Comparison of ENCODE assay signal across 7 cellular contexts in genomic region chr3:129856796-129857195, GRCh38. TPM values are rescaled to one million over a fixed set of nuclear protein-coding genes. Genes with fewer than 3 reads are reported as not detected.
DNase-seq lines count a peak whose midpoint lies in the region; TF ChIP-seq lines count a peak whose summit lies in the region.
"Not testable (repeated sequence)": the region's sequence is repeated elsewhere in the genome, so short reads cannot be mapped to it uniquely, and the experiment has no call there.

No MANE protein-coding gene starts in this region.

- intact Hi-C loops in left ventricle myocardium inferior (cut with micrococcal nuclease) = not testable (repeated sequence)

- H2AFZ ChIP-seq in H9 (ENCODE audit: low read length); osteoblast (ENCODE audit: low read length): not testable (repeated sequence)

- H3K9me3 Mint-ChIP-seq in H9; chondrocyte (ENCODE audit: low read depth): not testable (repeated sequence)

- peak overlapping the region in 3 of 11 experiments; percentile 53 to 69 (median 67); a peak in 4 of 22 replicates for H3K4me2 ChIP-seq in BLaER1 treated with 17β-estradiol and CSF1 and Interleukin-3, amounts not matched to agents 10 nM and 100 nM
- H3K4me2 ChIP-seq in H9 (ENCODE audit: insufficient read depth, insufficient read length, low read length); osteoblast (ENCODE audit: insufficient read depth, low read length): not testable (repeated sequence)

- no CpG with 5 or more reads among the region's 5 CpGs for WGBS in H9 (ENCODE audit: extremely low coverage, insufficient read length, low lambda C conversion rate)

- H2AK5ac ChIP-seq in H9 (ENCODE audit: insufficient read length, low read length) = not testable (repeated sequence)

- H3K27ac Mint-ChIP-seq in H9 (peak overlapping the region in 2 of 3 experiments; percentile 37 to 87; a peak in 2 of 7 replicates), chondrocyte (ENCODE audit: unreplicated experiment) (peak overlapping the region; percentile 59)

- not testable (repeated sequence) for H3K4me3 Mint-ChIP-seq in H9; chondrocyte (ENCODE audit: unreplicated experiment)

- H3K9ac ChIP-seq in BLaER1 treated with 17β-estradiol and CSF1 and Interleukin-3, amounts not matched to agents 10 nM and 100 nM; H9 (ENCODE audit: extremely low read depth, insufficient read length, low read length); SK-N-MC (ENCODE audit: insufficient read length); subcutaneous abdominal adipose tissue (ENCODE audit: low read length in 5 of 5): not testable (repeated sequence)

- H4K5ac ChIP-seq in H9 (ENCODE audit: insufficient read length, low read depth, low read length) = not testable (repeated sequence)

- not testable (repeated sequence) for H3K23ac ChIP-seq in H9 (ENCODE audit: insufficient read length, low read depth, low read length)

- peaks cover 0 to 51% (median 9%) of the 10 kb centered on the region in 10 experiments; a peak in 14 of 20 replicates for H3K4me1 ChIP-seq in BLaER1 treated with 17β-estradiol and CSF1 and Interleukin-3, amounts not matched to agents 10 nM and 100 nM
- not testable (repeated sequence) for H3K4me1 ChIP-seq in H9 (ENCODE audit: insufficient read depth, low read length)
- peaks cover 22% of the 10 kb centered on the region for H3K4me1 ChIP-seq in left ventricle myocardium inferior
- H3K4me1 ChIP-seq in osteoblast (ENCODE audit: insufficient read depth, low read length) = peaks cover 21% of the 10 kb centered on the region
- peaks cover 0 to 21% (median 17%) of the 10 kb centered on the region in 5 donors for H3K4me1 ChIP-seq in subcutaneous abdominal adipose tissue (ENCODE audit: control insufficient read depth in 5 of 5, insufficient read depth in 5 of 5, low read length in 5 of 5)

- not testable (repeated sequence) for H3K4ac ChIP-seq in H9 (ENCODE audit: low read depth, low read length)

- TF ChIP-seq CTCF in H9 (conservative IDR thresholded peaks at IDR 0.05); chondrocyte (IDR thresholded peaks at IDR 0.05); left ventricle myocardium inferior (IDR thresholded peaks at IDR 0.05; ENCODE audit: borderline replicate concordance); osteoblast (IDR thresholded peaks at IDR 0.05; ENCODE audit: extremely low read depth, low read depth, low read length): not testable (repeated sequence)

- H3K4me3 ChIP-seq in BLaER1 treated with 17β-estradiol and CSF1 and Interleukin-3, amounts not matched to agents 10 nM and 100 nM; SK-N-MC; left ventricle myocardium inferior; osteoblast (ENCODE audit: insufficient read depth, low read length); subcutaneous abdominal adipose tissue (ENCODE audit: low read depth in 1 of 5, low read length in 5 of 5): not testable (repeated sequence)

- H2BK15ac ChIP-seq in H9 (ENCODE audit: low read depth, low read length) = not testable (repeated sequence)

- H3K79me2 ChIP-seq in H9 (ENCODE audit: insufficient read depth, low read length) = not testable (repeated sequence)
- peaks cover 49% of the 10 kb centered on the region for H3K79me2 ChIP-seq in osteoblast (ENCODE audit: insufficient read depth, low read length)

- not testable (repeated sequence) for H4K91ac ChIP-seq in H9 (ENCODE audit: insufficient read length, low read depth, low read length)

- H3K79me1 ChIP-seq in H9 (ENCODE audit: insufficient read depth, low read depth, low read length, poor library complexity, severe bottlenecking) = not testable (repeated sequence)

- H2BK20ac ChIP-seq in H9 (ENCODE audit: low read depth, low read length, poor library complexity, severe bottlenecking) = not testable (repeated sequence)

- H3K18ac ChIP-seq in H9 (ENCODE audit: insufficient read length, low read depth, low read length) = not testable (repeated sequence)

- H4K20me1 ChIP-seq in BLaER1 treated with 17β-estradiol and CSF1 and Interleukin-3, amounts not matched to agents 10 nM and 100 nM; H9 (ENCODE audit: control insufficient read depth, insufficient read depth, insufficient read length); osteoblast (ENCODE audit: insufficient read depth, low read length): not testable (repeated sequence)

- not testable (repeated sequence) for H3T11ph ChIP-seq in H9 (ENCODE audit: low read length)

- not testable (repeated sequence) for H2BK5ac ChIP-seq in H9 (ENCODE audit: insufficient read length, low read length)

- H3K27me3 Mint-ChIP-seq in H9 (ENCODE audit: low read depth); chondrocyte (ENCODE audit: low read depth): not testable (repeated sequence)

- H3K36me3 ChIP-seq in BLaER1 treated with 17β-estradiol and CSF1 and Interleukin-3, amounts not matched to agents 10 nM and 100 nM = peaks cover 45 to 87% (median 66%) of the 10 kb centered on the region in 11 experiments
- H3K36me3 ChIP-seq in SK-N-MC (ENCODE audit: insufficient read depth, low read length) = peaks cover 23% of the 10 kb centered on the region
- not testable (repeated sequence) for H3K36me3 ChIP-seq in left ventricle myocardium inferior; osteoblast (ENCODE audit: insufficient read depth, low read length); subcutaneous abdominal adipose tissue (ENCODE audit: control insufficient read depth in 5 of 5, insufficient read depth in 5 of 5, low read length in 5 of 5)

- peaks cover 13 to 46% (median 18%) of the 10 kb centered on the region in 11 experiments for H3K9me3 ChIP-seq in BLaER1 treated with 17β-estradiol and CSF1 and Interleukin-3, amounts not matched to agents 10 nM and 100 nM (replicated peaks in 1 of 11)
- H3K9me3 ChIP-seq in H9 (ENCODE audit: control insufficient read depth, low read depth, low read length); SK-N-MC (ENCODE audit: low read depth, low read length); left ventricle myocardium inferior (replicated peaks); osteoblast (ENCODE audit: low read depth, low read length); subcutaneous abdominal adipose tissue (ENCODE audit: control insufficient read depth in 5 of 5, low read length in 5 of 5): not testable (repeated sequence)

- H3K27ac ChIP-seq in BLaER1 treated with 17β-estradiol and CSF1 and Interleukin-3, amounts not matched to agents 10 nM and 100 nM = peak overlapping the region in 10 of 11 experiments; percentile 64 to 81 (median 70); a peak in 17 of 22 replicates
- not testable (repeated sequence) for H3K27ac ChIP-seq in H9 (ENCODE audit: insufficient read length, low read depth, low read length)
- 0 out of 2 replicates have a peak overlapping the region, but pooled peaks have one; percentile 52 for H3K27ac ChIP-seq in SK-N-MC
- H3K27ac ChIP-seq in left ventricle myocardium inferior (replicated peaks) = peak overlapping the region; percentile 49
- peak overlapping the region; percentile 79 for H3K27ac ChIP-seq in osteoblast (ENCODE audit: low read depth, low read length)
- peak overlapping the region; percentile 92 for H3K27ac ChIP-seq in subcutaneous abdominal adipose tissue (ENCODE audit: low read depth, low read length)

- H4K8ac ChIP-seq in H9 (replicated peaks; ENCODE audit: insufficient read length, low read depth, low read length) = not testable (repeated sequence)

- not testable (repeated sequence) for H3K56ac ChIP-seq in H9 (ENCODE audit: insufficient read length, low read depth, low read length)

- H2BK12ac ChIP-seq in H9 (ENCODE audit: insufficient read length, low read depth, low read length) = not testable (repeated sequence)

- H3K23me2 ChIP-seq in H9 (ENCODE audit: insufficient read length, low read depth, low read length, poor library complexity, severe bottlenecking) = not testable (repeated sequence)

- not testable (repeated sequence) for H2BK120ac ChIP-seq in H9 (ENCODE audit: low read depth, low read length, poor library complexity, severe bottlenecking)

- not testable (repeated sequence) for H3K27me3 ChIP-seq in BLaER1 treated with 17β-estradiol and CSF1 and Interleukin-3, amounts not matched to agents 10 nM and 100 nM; H9 (ENCODE audit: insufficient read depth, low read length); left ventricle myocardium inferior (ENCODE audit: low read depth); osteoblast (ENCODE audit: insufficient read depth, low read length); subcutaneous abdominal adipose tissue (ENCODE audit: control insufficient read depth in 5 of 5, insufficient read depth in 4 of 5, low read length in 5 of 5)

- peaks cover 7 to 24% (median 24%) of the 10 kb centered on the region in 3 experiments; a peak in 6 of 7 replicates for H3K36me3 Mint-ChIP-seq in H9 (ENCODE audit: insufficient read depth in 1 of 3, low read depth in 3 of 3)
- not testable (repeated sequence) for H3K36me3 Mint-ChIP-seq in chondrocyte (ENCODE audit: low read depth)

- H3K14ac ChIP-seq in H9 (ENCODE audit: insufficient read depth, low read length) = not testable (repeated sequence)

- H3K4me1 Mint-ChIP-seq in H9 (peaks cover 12 to 18% of the 10 kb centered on the region in 2 experiments), chondrocyte (ENCODE audit: low read depth) (peaks cover 29% of the 10 kb centered on the region)

- not testable (repeated sequence) for DNase-seq in H9; SK-N-MC (ENCODE audit: low read depth, low spot score); chondrocyte (ENCODE audit: low spot score); left ventricle myocardium inferior; osteoblast (ENCODE audit: insufficient read length, low spot score, missing footprints)

RNA-seq across cellular contexts. Expression of gene TMCC1, which starts 36.7 kb away (rescaled TPM):
- total RNA-seq in H9 (2021) (22.9 and 24.4 TPM in 2 replicates), chondrocyte (34.3 to 41.9 TPM (median 37.1 TPM) in 3 replicates), left ventricle myocardium inferior (28.3 TPM), osteoblast (17.4 and 25.0 TPM in 2 replicates)
